8 cellular contexts compared by ENCODE assay signal in the genomic region with DNA sequence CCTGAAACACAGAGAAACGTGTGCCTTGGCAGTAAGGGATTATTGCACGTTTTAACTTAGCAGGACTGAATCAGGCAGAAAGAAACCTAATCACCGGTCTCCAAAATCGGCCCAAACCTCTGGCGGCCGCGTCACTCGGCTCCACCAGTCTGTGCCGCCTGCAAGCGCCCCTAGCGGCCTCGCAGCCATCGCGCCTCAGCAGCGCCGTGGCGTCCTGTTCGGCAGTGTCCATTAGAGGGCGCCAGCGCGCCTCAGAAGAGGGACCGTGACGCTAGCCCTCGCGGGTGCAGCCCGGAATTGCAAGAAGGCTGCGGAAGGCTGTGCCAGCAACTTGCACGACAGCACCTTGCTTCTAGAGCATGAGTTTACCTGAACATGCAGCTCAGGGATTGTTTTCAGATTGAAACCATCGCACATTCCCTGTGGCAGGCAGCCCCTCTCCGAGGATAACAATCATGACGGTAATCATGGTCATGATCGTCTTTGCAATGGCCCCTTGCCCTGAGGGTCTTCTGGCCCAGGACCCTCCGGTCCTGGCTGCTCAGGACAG.
A peak's percentile ranks its signal among the peaks of the same experiment; 100 is the strongest.
DNase-seq lines count a peak whose midpoint lies in the region; ATAC-seq, FAIRE-seq and TF ChIP-seq lines count a peak whose summit lies in the region.

No MANE protein-coding gene starts in this region.

- TF ChIP-seq POLR2A in HepG2 (IDR thresholded peaks at IDR 0.05; ENCODE audit: insufficient read depth in 1 of 2, low read depth in 2 of 2, low read length in 2 of 2), result no peak

- ATAC-seq in GM19438 (IDR thresholded peaks at IDR 0.05; ENCODE audit: low read depth, unreplicated experiment) (peak; percentile 98), HG03565 (IDR thresholded peaks at IDR 0.05; ENCODE audit: unreplicated experiment) (peak; percentile 99), HepG2 (peak; percentile 98)

- CTCF ChIA-PET in HepG2 (lab: Yijun Ruan, JAX; ENCODE audit: low intra/inter-chr PET ratio, low total read pairs), result interaction anchor here (0.7 to 2.9 kb wide), 7 partner anchors 11 to 370 kb away, joined by 3 to 15 read pairs (median 5); partner anchors contain the start of genes DENND2C, NRAS and OLFML3

- peak; percentile 85 for FAIRE-seq in HepG2 (lab: Jason Lieb, UNC)

- H4K20me1 ChIP-seq in HepG2 (ENCODE audit: insufficient read depth, low read length), result no peaks in the 10 kb centered on the region

- TF ChIP-seq EP300 in HepG2 (IDR thresholded peaks at IDR 0.05; ENCODE audit: low read depth in 2 of 2, low read length in 2 of 2), result peak; percentile 35 to 63; a peak in 2 of 4 replicates
- TF ChIP-seq EP300 in HepG2 (CRISPR knock-in tag; IDR thresholded peaks at IDR 0.05; ENCODE audit: borderline replicate concordance), result no peak

- H3K27ac ChIP-seq in HepG2 (ENCODE audit: extremely low read length, insufficient read depth, low read length), result no peak overlapping the region

- H3K9ac ChIP-seq in HepG2 (ENCODE audit: insufficient read depth, low read depth, low read length), result peak overlapping the region; percentile 40; the same call in 1 of the 2 replicates

- intact Hi-C loops in HepG2 (cut with micrococcal nuclease; ENCODE audit: unreplicated experiment), result loop anchor here (1.0 to 2.0 kb wide), 3 partner anchors 23 to 324 kb away; partner anchors contain the start of gene DENND2C

- no peaks in the 10 kb centered on the region for H3K9me3 ChIP-seq in HepG2 (ENCODE audit: low read length)

- peaks cover 31% of the 10 kb centered on the region for H3K4me1 ChIP-seq in HepG2 (ENCODE audit: insufficient read depth, low read length)

- POLR2A ChIA-PET in HepG2 (lab: Yijun Ruan, JAX), result interaction anchor here (1.7 kb wide), 1 partner anchor 121 kb away, joined by 3 read pairs; no protein-coding TSS in a partner anchor

- TF ChIP-seq CTCF in HepG2 (CRISPR knock-in tag; IDR thresholded peaks at IDR 0.05), result peak; percentile 100

- peak overlapping the region; percentile 99 for H2AFZ ChIP-seq in HepG2 (ENCODE audit: low read length)

- 9% methylated on average over 16 of the region's 33 CpGs for WGBS in HepG2 (ENCODE audit: low lambda C conversion rate)

- no TSS peak for BruUV-seq in HepG2 (replicated peaks; lab: Mats Ljungman, UMichigan)

- peak; percentile 99 for TF ChIP-seq RAD21 in HepG2 (CRISPR knock-in tag; IDR thresholded peaks at IDR 0.05)

- H3K79me2 ChIP-seq in HepG2 (ENCODE audit: insufficient read depth, low read length), result no peaks in the 10 kb centered on the region

- in situ Hi-C loops in HepG2 (cut with HindIII; ENCODE audit: extremely low pct_ligation_motif_present, low pct_unique_long_range_greater_than_20kb), result loop anchor here (5.0 kb wide), 1 partner anchor 211 kb away; no protein-coding TSS in a partner anchor

- H3K4me2 ChIP-seq in HepG2 (ENCODE audit: low read depth, low read length), result peak overlapping the region; percentile 98

- peak; percentile 99 for DNase-seq in CD1c-positive myeloid dendritic cell (ENCODE audit: extremely low spot score)
- peak; percentile 90 for DNase-seq in NCI-H748 (lab: John Stamatoyannopoulos, UW; ENCODE audit: unreplicated experiment)
- peak; percentile 95 to 96 for DNase-seq in activated CD4-positive, alpha-beta T cell treated with anti-CD3 and anti-CD28 coated beads, Interleukin-2, amount 50 U/mL, for 4 hours
- peak; percentile 97 for DNase-seq in dermis blood vessel endothelial cell
- peak; percentile 80 for DNase-seq in HepG2 (ENCODE audit: low spot score)
- peak; percentile 92 for DNase-seq in stimulated activated CD4-positive, alpha-beta T cell treated with anti-CD3 and anti-CD28 coated beads, Interleukin-2, amount 100 ng/mL, for 4 hours (ENCODE audit: low read depth)

- peaks cover 6 to 48% of the 10 kb centered on the region in 2 experiments; a peak in 4 of 5 replicates for H3K27me3 ChIP-seq in HepG2 (ENCODE audit: control insufficient read depth in 1 of 2, insufficient read depth in 2 of 2, low read length in 2 of 2)

- H3K36me3 ChIP-seq in HepG2 (replicated peaks in 1 of 2; ENCODE audit: control insufficient read depth in 1 of 2, insufficient read depth in 2 of 2, low read length in 2 of 2), result no peaks in the 10 kb centered on the region

- H3K4me3 ChIP-seq in HepG2 (replicated peaks in 1 of 3; ENCODE audit: insufficient read depth in 1 of 3, low read depth in 2 of 3, low read length in 3 of 3), result peak overlapping the region; percentile 50 to 77 (median 67)

TF ChIP-seq in HepG2, 621 proteins besides CTCF, POLR2A, EP300 and RAD21 (continues in another document):
- peak; percentile 69; the same call in 1 of the 2 replicates for TF ChIP-seq ETV6 (CRISPR knock-in tag; conservative IDR thresholded peaks at IDR 0.05)
- peak; percentile 78 for TF ChIP-seq ZNF883 (CRISPR knock-in tag; IDR thresholded peaks at IDR 0.05; ENCODE audit: not compliant biosample characterization)
- TF ChIP-seq FOXO1 (CRISPR knock-in tag; IDR thresholded peaks at IDR 0.05), result peak; percentile 82
- TF ChIP-seq DMAP1 (CRISPR knock-in tag; IDR thresholded peaks at IDR 0.05), result peak; percentile 42; the same call in 1 of the 2 replicates
- TF ChIP-seq RFX3 (CRISPR knock-in tag; IDR thresholded peaks at IDR 0.05), result no peak
- TF ChIP-seq, protein P1, sequence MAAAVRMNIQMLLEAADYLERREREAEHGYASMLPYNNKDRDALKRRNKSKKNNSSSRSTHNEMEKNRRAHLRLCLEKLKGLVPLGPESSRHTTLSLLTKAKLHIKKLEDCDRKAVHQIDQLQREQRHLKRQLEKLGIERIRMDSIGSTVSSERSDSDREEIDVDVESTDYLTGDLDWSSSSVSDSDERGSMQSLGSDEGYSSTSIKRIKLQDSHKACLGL (CRISPR knock-in tag; IDR thresholded peaks at IDR 0.05), result peak; percentile 60; the same call in 1 of the 2 replicates
- no peak for TF ChIP-seq TIGD3 (CRISPR knock-in tag; IDR thresholded peaks at IDR 0.05; ENCODE audit: borderline replicate concordance)
- TF ChIP-seq, protein P2, sequence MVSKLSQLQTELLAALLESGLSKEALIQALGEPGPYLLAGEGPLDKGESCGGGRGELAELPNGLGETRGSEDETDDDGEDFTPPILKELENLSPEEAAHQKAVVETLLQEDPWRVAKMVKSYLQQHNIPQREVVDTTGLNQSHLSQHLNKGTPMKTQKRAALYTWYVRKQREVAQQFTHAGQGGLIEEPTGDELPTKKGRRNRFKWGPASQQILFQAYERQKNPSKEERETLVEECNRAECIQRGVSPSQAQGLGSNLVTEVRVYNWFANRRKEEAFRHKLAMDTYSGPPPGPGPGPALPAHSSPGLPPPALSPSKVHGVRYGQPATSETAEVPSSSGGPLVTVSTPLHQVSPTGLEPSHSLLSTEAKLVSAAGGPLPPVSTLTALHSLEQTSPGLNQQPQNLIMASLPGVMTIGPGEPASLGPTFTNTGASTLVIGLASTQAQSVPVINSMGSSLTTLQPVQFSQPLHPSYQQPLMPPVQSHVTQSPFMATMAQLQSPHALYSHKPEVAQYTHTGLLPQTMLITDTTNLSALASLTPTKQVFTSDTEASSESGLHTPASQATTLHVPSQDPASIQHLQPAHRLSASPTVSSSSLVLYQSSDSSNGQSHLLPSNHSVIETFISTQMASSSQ (IDR thresholded peaks at IDR 0.05; ENCODE audit: low read depth), result no peak
- TF ChIP-seq, protein P2 (CRISPR knock-in tag; IDR thresholded peaks at IDR 0.05; ENCODE audit: borderline replicate concordance), result 0 out of 2 replicates have a peak, but pooled peaks have one; percentile 37
- peak; percentile 65; the same call in 1 of the 2 replicates for TF ChIP-seq ELF3 (CRISPR knock-in tag; IDR thresholded peaks at IDR 0.05)
- TF ChIP-seq PHF8 (CRISPR knock-in tag; IDR thresholded peaks at IDR 0.05), result peak; percentile 66
- no peak for TF ChIP-seq SRSF4 (IDR thresholded peaks at IDR 0.05; ENCODE audit: low read depth, low read length, poor library complexity, severe bottlenecking)
- TF ChIP-seq, protein P3, sequence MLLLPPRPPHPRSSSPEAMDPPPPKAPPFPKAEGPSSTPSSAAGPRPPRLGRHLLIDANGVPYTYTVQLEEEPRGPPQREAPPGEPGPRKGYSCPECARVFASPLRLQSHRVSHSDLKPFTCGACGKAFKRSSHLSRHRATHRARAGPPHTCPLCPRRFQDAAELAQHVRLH (CRISPR knock-in tag; IDR thresholded peaks at IDR 0.05; ENCODE audit: borderline replicate concordance, low read depth), result peak; percentile 89
- TF ChIP-seq ZNF619 (CRISPR knock-in tag; IDR thresholded peaks at IDR 0.05), result peak; percentile 82
- peak; percentile 43; the same call in 1 of the 2 replicates for TF ChIP-seq ZNF362 (CRISPR knock-in tag; IDR thresholded peaks at IDR 0.05; ENCODE audit: borderline replicate concordance)
